ENCODE assay signal across 8 cellular contexts in genomic region chr10:73965890-73966768, GRCh38. TPM values are rescaled to one million over a fixed set of nuclear protein-coding genes. Genes with fewer than 3 reads are reported as not detected.
DNase-seq lines count a peak whose midpoint lies in the region; ATAC-seq and TF ChIP-seq lines count a peak whose summit lies in the region.

No MANE protein-coding gene starts in this region.

- peak; percentile 99 for DNase-seq in HCT116 (ENCODE audit: low read depth, low spot score)
- peak; percentile 86 to 94 for DNase-seq in SW 1271 (lab: John Stamatoyannopoulos, UW)
- peak; percentile 100 for DNase-seq in fibroblast of villous mesenchyme (ENCODE audit: low read depth)
- no peak for DNase-seq in NCI-H748 treated with DMSO at 0.1 percent for 48 hours (lab: John Stamatoyannopoulos, UW)
- DNase-seq in activated CD4-positive, CD25-positive, alpha-beta regulatory T cell (lab: John Stamatoyannopoulos, UW), result no peak
- DNase-seq in activated CD8-positive, alpha-beta memory T cell treated with anti-CD3 and anti-CD28 coated beads for 24 hours, result no peak

- TF ChIP-seq CTCF in HCT116 (IDR thresholded peaks at IDR 0.05 in 2 of 3, conservative IDR thresholded peaks at IDR 0.05 in 1 of 3; ENCODE audit: borderline replicate concordance in 1 of 3, insufficient read depth in 1 of 3, low read depth in 2 of 3, low read length in 2 of 3) (no peak), fibroblast of villous mesenchyme (IDR thresholded peaks at IDR 0.05; ENCODE audit: insufficient read depth, low read depth, low read length) (no peak), neutrophil (IDR thresholded peaks at IDR 0.05) (no peak)

- no TSS peak for BruUV-seq in HCT116 (replicated peaks; lab: Mats Ljungman, UMichigan)

- no peaks in the 10 kb centered on the region for H3K9me3 ChIP-seq in HCT116 (ENCODE audit: control insufficient read depth in 1 of 2, insufficient read depth in 1 of 2, low read depth in 1 of 2, low read length in 2 of 2)
- no peaks in the 10 kb centered on the region for H3K9me3 ChIP-seq in neutrophil

- H4K20me1 ChIP-seq in HCT116 (ENCODE audit: insufficient read depth), result no peaks in the 10 kb centered on the region

- CTCF ChIA-PET in HCT116 (lab: Charles Lee), result interaction anchor here (0.7 to 2.2 kb wide), 6 partner anchors 9 to 115 kb away, joined by 3 to 12 read pairs (median 4); no protein-coding TSS in a partner anchor

- ATAC-seq in HCT116 (peak; percentile 91), GM18502 (IDR thresholded peaks at IDR 0.05; ENCODE audit: poor library complexity, unreplicated experiment) (no peak)

- TF ChIP-seq RAD21 in HCT116 (IDR thresholded peaks at IDR 0.05; ENCODE audit: low read depth), result 0 out of 2 replicates have a peak, but pooled peaks have one; percentile 36

- POLR2A ChIA-PET in HCT116 (lab: Charles Lee), result interaction anchor here (0.6 to 5.8 kb wide), 16 partner anchors 9 to 111 kb away, joined by 3 to 36 read pairs (median 4); partner anchors contain the start of gene VCL

- H3K4me2 ChIP-seq in HCT116 (ENCODE audit: low read length), result peak overlapping the region; percentile 62

- no peaks in the 10 kb centered on the region for H3K79me2 ChIP-seq in HCT116 (ENCODE audit: insufficient read depth, low read length)

- no peaks in the 10 kb centered on the region for H3K27me3 ChIP-seq in HCT116 (ENCODE audit: insufficient read depth, low read length)
- H3K27me3 ChIP-seq in neutrophil, result no peaks in the 10 kb centered on the region

- RAD21 ChIA-PET in HCT116 (lab: Charles Lee; ENCODE audit: low non-redundant PET in 1 of 2, low total read pairs in 2 of 2, uncharacterized antibody in 2 of 2, unreplicated experiment in 2 of 2), result interaction anchor here in 1 of 2 experiments (1.2 to 1.6 kb wide), 2 partner anchors 33 to 78 kb away, joined by 4 read pairs; no protein-coding TSS in a partner anchor

- H3K4me3 ChIP-seq in HCT116 (replicated peaks in 1 of 2; ENCODE audit: low read depth in 1 of 2, low read length in 2 of 2) (peak overlapping the region; percentile 13 to 31), fibroblast of villous mesenchyme (ENCODE audit: low read depth, low read length) (no peak overlapping the region), neutrophil (ENCODE audit: low read depth in 1 of 2, low read length in 1 of 2) (no peak overlapping the region)

- H3K9me2 ChIP-seq in HCT116 (ENCODE audit: insufficient read depth), result no peaks in the 10 kb centered on the region

- H3K9ac ChIP-seq in HCT116 (ENCODE audit: low read length), result peak overlapping the region; percentile 69

- intact Hi-C loops in HCT116 (cut with micrococcal nuclease), result loop anchor here (1.0 kb wide), 2 partner anchors 32 to 77 kb away; partner anchors contain the start of gene VCL

- no peak overlapping the region for H2AFZ ChIP-seq in HCT116 (ENCODE audit: low read depth, low read length, poor library complexity, severe bottlenecking)

- no peak for TF ChIP-seq POLR2A in HCT116 (IDR thresholded peaks at IDR 0.05; ENCODE audit: borderline replicate concordance, extremely low read depth, insufficient read depth, insufficient read length)

- no peaks in the 10 kb centered on the region for H3K36me3 ChIP-seq in HCT116 (ENCODE audit: control insufficient read depth in 1 of 2, insufficient read depth in 2 of 2, low read length in 2 of 2)
- H3K36me3 ChIP-seq in neutrophil, result no peaks in the 10 kb centered on the region

- H3K27ac ChIP-seq in HCT116 (ENCODE audit: low read depth, low read length), result peak overlapping the region; percentile 100
- H3K27ac ChIP-seq in neutrophil, result peak overlapping the region; percentile 46

- H3K4me1 ChIP-seq in HCT116 (ENCODE audit: control insufficient read depth in 1 of 2, insufficient read depth in 2 of 2, low read length in 2 of 2), result peaks cover 44 to 69% of the 10 kb centered on the region in 2 experiments
- peaks cover 32 to 50% of the 10 kb centered on the region in 2 experiments for H3K4me1 ChIP-seq in neutrophil (ENCODE audit: control insufficient read depth in 1 of 2, insufficient read depth in 1 of 2, low read depth in 1 of 2, low read length in 1 of 2)

TF ChIP-seq in HCT116, 20 proteins besides CTCF, POLR2A, EP300 and RAD21:
- TF ChIP-seq FOSL1 (IDR thresholded peaks at IDR 0.05; ENCODE audit: low read depth) (peak; percentile 87), YY1 (IDR thresholded peaks at IDR 0.05; ENCODE audit: extremely low read depth, insufficient replicate concordance, low read depth, low read length) (no peak), SRF (IDR thresholded peaks at IDR 0.05; ENCODE audit: low read depth) (peak; percentile 100), EZH2phosphoT487 (IDR thresholded peaks at IDR 0.05; ENCODE audit: borderline replicate concordance) (no peak), SP1 (IDR thresholded peaks at IDR 0.05; ENCODE audit: low read depth) (peak; percentile 91), EZH2 (IDR thresholded peaks at IDR 0.05) (no peak), CEBPB (IDR thresholded peaks at IDR 0.05; ENCODE audit: low read depth) (peak; percentile 77), POLR2AphosphoS5 (IDR thresholded peaks at IDR 0.05; ENCODE audit: low read depth, low read length) (peak; percentile 78), ZFX (IDR thresholded peaks at IDR 0.05) (no peak), ZBTB33 (IDR thresholded peaks at IDR 0.05; ENCODE audit: extremely low read depth, insufficient replicate concordance, low read length) (no peak), SIN3A (IDR thresholded peaks at IDR 0.05; ENCODE audit: low read depth) (peak; percentile 78), CBX3 (IDR thresholded peaks at IDR 0.05; ENCODE audit: low read depth) (peak; percentile 97), EGR1 (IDR thresholded peaks at IDR 0.05; ENCODE audit: low read depth) (no peak), MAX (IDR thresholded peaks at IDR 0.05) (peak; percentile 93), ZNF274 (IDR thresholded peaks at IDR 0.05; ENCODE audit: low read depth, low read length) (no peak), TCF7L2 (IDR thresholded peaks at IDR 0.05; ENCODE audit: borderline replicate concordance, extremely low read depth, insufficient read depth, insufficient read length) (peak; percentile 57), ELF1 (IDR thresholded peaks at IDR 0.05; ENCODE audit: borderline replicate concordance, low read depth) (no peak; the same call in 1 of the 2 replicates), JUND (IDR thresholded peaks at IDR 0.05) (peak; percentile 90)
- TF ChIP-seq, protein P1, sequence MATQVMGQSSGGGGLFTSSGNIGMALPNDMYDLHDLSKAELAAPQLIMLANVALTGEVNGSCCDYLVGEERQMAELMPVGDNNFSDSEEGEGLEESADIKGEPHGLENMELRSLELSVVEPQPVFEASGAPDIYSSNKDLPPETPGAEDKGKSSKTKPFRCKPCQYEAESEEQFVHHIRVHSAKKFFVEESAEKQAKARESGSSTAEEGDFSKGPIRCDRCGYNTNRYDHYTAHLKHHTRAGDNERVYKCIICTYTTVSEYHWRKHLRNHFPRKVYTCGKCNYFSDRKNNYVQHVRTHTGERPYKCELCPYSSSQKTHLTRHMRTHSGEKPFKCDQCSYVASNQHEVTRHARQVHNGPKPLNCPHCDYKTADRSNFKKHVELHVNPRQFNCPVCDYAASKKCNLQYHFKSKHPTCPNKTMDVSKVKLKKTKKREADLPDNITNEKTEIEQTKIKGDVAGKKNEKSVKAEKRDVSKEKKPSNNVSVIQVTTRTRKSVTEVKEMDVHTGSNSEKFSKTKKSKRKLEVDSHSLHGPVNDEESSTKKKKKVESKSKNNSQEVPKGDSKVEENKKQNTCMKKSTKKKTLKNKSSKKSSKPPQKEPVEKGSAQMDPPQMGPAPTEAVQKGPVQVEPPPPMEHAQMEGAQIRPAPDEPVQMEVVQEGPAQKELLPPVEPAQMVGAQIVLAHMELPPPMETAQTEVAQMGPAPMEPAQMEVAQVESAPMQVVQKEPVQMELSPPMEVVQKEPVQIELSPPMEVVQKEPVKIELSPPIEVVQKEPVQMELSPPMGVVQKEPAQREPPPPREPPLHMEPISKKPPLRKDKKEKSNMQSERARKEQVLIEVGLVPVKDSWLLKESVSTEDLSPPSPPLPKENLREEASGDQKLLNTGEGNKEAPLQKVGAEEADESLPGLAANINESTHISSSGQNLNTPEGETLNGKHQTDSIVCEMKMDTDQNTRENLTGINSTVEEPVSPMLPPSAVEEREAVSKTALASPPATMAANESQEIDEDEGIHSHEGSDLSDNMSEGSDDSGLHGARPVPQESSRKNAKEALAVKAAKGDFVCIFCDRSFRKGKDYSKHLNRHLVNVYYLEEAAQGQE (IDR thresholded peaks at IDR 0.05; ENCODE audit: low read depth), result no peak
- TF ChIP-seq, protein P2, sequence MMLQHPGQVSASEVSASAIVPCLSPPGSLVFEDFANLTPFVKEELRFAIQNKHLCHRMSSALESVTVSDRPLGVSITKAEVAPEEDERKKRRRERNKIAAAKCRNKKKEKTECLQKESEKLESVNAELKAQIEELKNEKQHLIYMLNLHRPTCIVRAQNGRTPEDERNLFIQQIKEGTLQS (IDR thresholded peaks at IDR 0.05), result no peak
TF ChIP-seq in HCT116: peak in this region for 10.

RNA-seq across cellular contexts. Expression of gene VCL, which starts 31.8 kb away (rescaled TPM):
- 106 TPM for total RNA-seq in HCT116 (2021; ENCODE audit: unreplicated experiment)
- polyA plus RNA-seq in HCT116 (2012), result 42.1 and 51.9 TPM in 2 replicates
- 448 and 513 TPM in 2 replicates for total RNA-seq in fibroblast of villous mesenchyme

RNA-seq across cellular contexts. Expression of gene PLAU, which starts 55.2 kb away (rescaled TPM):
- 60.3 TPM for total RNA-seq in HCT116 (2021; ENCODE audit: unreplicated experiment)
- 103 and 107 TPM in 2 replicates for polyA plus RNA-seq in HCT116 (2012)
- 104 and 111 TPM in 2 replicates for total RNA-seq in fibroblast of villous mesenchyme

Comparison
In these comparisons a context has a peak if more than half of its experiments do, and no peak if none do; other contexts are left out.
1. DNase-seq: peak in HCT116 (single experiment), SW 1271 (2 of 2) and fibroblast of villous mesenchyme (single experiment); none in NCI-H748 treated with DMSO at 0.1 percent for 48 hours (single experiment), activated CD4-positive, CD25-positive, alpha-beta regulatory T cell (0 of 4) and activated CD8-positive, alpha-beta memory T cell treated with anti-CD3 and anti-CD28 coated beads for 24 hours (single experiment).
2. H3K4me3 ChIP-seq: peak in HCT116 (2 of 2); none in fibroblast of villous mesenchyme (single experiment) and neutrophil (0 of 2).